Comparison of ENCODE assay signal across 21 cellular contexts in the genomic region with DNA sequence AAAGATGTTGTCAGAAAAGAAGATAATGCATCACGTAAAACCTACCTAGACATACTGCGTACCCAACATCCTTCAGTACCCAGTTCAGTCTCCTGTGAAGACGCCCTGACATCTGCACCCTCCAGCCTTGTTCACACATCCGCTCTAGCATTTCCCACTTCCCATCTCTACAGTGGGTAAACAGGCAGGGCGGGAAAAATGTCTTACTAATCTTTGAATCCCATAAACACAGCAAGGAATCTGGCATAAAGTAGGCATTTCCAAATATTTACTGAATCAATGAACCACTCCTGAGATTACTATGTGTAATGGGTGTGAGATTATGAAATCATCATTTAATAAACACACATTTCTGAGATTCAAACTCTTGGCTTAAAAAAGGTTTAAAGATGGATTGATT.
"Had no signal": no experiment of that assay in that cellular context is flagged by ENCODE, and none has a peak within 500 bp of the region (broad histone marks: within the 10 kb centered on the region; RNA-seq: fewer than 3 reads in every experiment).

No MANE protein-coding gene starts in this region.

- H2AFZ ChIP-seq: neural progenitor cell had no signal

- H3K4me3 ChIP-seq: neural progenitor cell, upper lobe of right lung had no signal

- H3K36me3 ChIP-seq: upper lobe of right lung had no signal

- ATAC-seq: activated CD4-positive, alpha-beta T cell treated with anti-CD3 and anti-CD28 coated beads for 36 hours; foreskin keratinocyte; stimulated activated naive CD8-positive, alpha-beta T cell treated with anti-CD3 and anti-CD28 coated beads, Interleukin-15, Interleukin-2, amounts not matched to agents 100 U/mL and 50 U/mL, for 24 hours had no signal

- H3K36me3 Mint-ChIP-seq: activated naive CD8-positive, alpha-beta T cell treated with anti-CD3 and anti-CD28 coated beads, Interleukin-2, amount 10 ng/mL, durations not matched to agents 7 days and 5 days; memory B cell had no signal

- H3K4me2 ChIP-seq: neural progenitor cell had no signal

- H3K27me3 Mint-ChIP-seq: activated B cell treated with CpG ODN at 0.5 μM for 24 hours; activated CD4-positive, alpha-beta T cell treated with anti-CD3 and anti-CD28 coated beads for 36 hours had no signal

- H3K27me3 ChIP-seq: foreskin keratinocyte, neural progenitor cell, upper lobe of right lung had no signal

- H3K27ac Mint-ChIP-seq: activated B cell treated with CpG ODN at 0.5 μM for 24 hours; activated CD4-positive, alpha-beta T cell treated with anti-CD3 and anti-CD28 coated beads for 36 hours; activated naive CD8-positive, alpha-beta T cell treated with anti-CD3 and anti-CD28 coated beads, Interleukin-2, amount 10 ng/mL, durations not matched to agents 7 days and 5 days; endodermal cell; memory B cell; neural progenitor cell; T-helper 1 cell treated with Interleukin-12 subunit alpha and Interleukin-12 subunit beta and Interleukin-4 antibody, amounts not matched to agents 30 μg/mL and 1 μg/mL, for 36 hours had no signal

- DNase-seq: activated B cell treated with CpG ODN at 0.5 μM for 24 hours; activated CD4-positive, alpha-beta T cell treated with anti-CD3 and anti-CD28 coated beads for 36 hours; activated CD4-positive, alpha-beta T cell treated with anti-CD3 and anti-CD28 coated beads, Interleukin-2, amount 50 U/mL, for 4 hours; activated naive CD4-positive, alpha-beta T cell treated with Interleukin-2 at 50 U/mL for 16 hours; activated naive CD8-positive, alpha-beta T cell treated with anti-CD3 and anti-CD28 coated beads, Interleukin-2, amount 10 ng/mL, durations not matched to agents 7 days and 5 days; activated T-cell treated with anti-CD3 and anti-CD28 coated beads, Interleukin-2, amount 50 U/mL, for 48 hours; amniotic stem cell; cerebellar nuclear complex; cortex of kidney; endodermal cell; foreskin keratinocyte; hippocampal formation; left cardiac atrium; stimulated activated CD4-positive, alpha-beta T cell treated with anti-CD3 and anti-CD28 coated beads, Interleukin-4, amount 100 ng/mL, for 24 hours; stimulated activated naive CD8-positive, alpha-beta T cell treated with anti-CD3 and anti-CD28 coated beads, Interleukin-15, Interleukin-2, amounts not matched to agents 100 U/mL and 50 U/mL, for 24 hours; T1000; upper lobe of right lung had no signal

- H3K27ac ChIP-seq: epithelial cell of prostate, foreskin keratinocyte, neural progenitor cell, upper lobe of right lung had no signal

- H3K9me3 ChIP-seq: upper lobe of right lung had no signal

- H3K4me1 Mint-ChIP-seq: activated B cell treated with CpG ODN at 0.5 μM for 24 hours; activated CD4-positive, alpha-beta T cell treated with anti-CD3 and anti-CD28 coated beads for 36 hours; activated naive CD8-positive, alpha-beta T cell treated with anti-CD3 and anti-CD28 coated beads, Interleukin-2, amount 10 ng/mL, durations not matched to agents 7 days and 5 days; memory B cell had no signal

- H3K4me3 Mint-ChIP-seq: activated B cell treated with CpG ODN at 0.5 μM for 24 hours; activated CD4-positive, alpha-beta T cell treated with anti-CD3 and anti-CD28 coated beads for 36 hours; activated naive CD8-positive, alpha-beta T cell treated with anti-CD3 and anti-CD28 coated beads, Interleukin-2, amount 10 ng/mL, durations not matched to agents 7 days and 5 days; endodermal cell; memory B cell; neural progenitor cell; T-helper 1 cell treated with Interleukin-12 subunit alpha and Interleukin-12 subunit beta and Interleukin-4 antibody, amounts not matched to agents 30 μg/mL and 1 μg/mL, for 36 hours had no signal

- H3K9ac ChIP-seq: neural progenitor cell had no signal

- H3K9me3 Mint-ChIP-seq: activated B cell treated with CpG ODN at 0.5 μM for 24 hours; activated naive CD8-positive, alpha-beta T cell treated with anti-CD3 and anti-CD28 coated beads, Interleukin-2, amount 10 ng/mL, durations not matched to agents 7 days and 5 days; endodermal cell; memory B cell; neural progenitor cell; T-helper 1 cell treated with Interleukin-12 subunit alpha and Interleukin-12 subunit beta and Interleukin-4 antibody, amounts not matched to agents 30 μg/mL and 1 μg/mL, for 36 hours had no signal
